In the genomic region with DNA sequence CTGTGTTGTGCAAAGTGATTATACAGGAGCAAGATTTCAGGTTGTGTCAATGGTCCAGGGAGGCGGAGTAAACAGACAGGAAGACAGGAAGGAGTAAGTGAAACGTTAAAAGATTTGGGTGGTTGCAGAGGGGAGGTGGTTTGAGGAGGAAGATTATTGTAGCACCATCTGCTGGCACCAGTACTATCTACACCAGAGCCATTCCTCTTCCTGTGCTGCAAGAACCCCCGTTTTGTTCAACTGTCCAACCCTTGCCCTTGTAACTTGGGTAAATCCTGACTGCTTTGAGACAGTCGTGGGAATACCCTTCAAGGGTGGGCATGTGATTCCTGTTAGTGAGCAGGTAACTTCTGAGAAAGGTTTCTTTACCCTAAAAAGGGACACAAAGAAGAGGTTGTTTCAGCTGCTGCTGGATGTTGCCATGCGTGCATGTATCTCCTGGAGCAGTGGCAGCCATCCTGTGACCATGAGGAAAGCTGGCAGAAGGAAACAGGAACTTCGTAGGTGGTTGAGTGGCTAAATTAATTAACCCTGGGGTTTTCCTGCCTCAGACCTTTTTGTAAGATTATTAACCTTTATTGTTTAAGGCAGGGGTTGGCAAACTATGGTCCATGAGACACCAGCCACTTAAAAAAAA, we compare ENCODE assay signal across 8 cellular contexts.
DNase-seq lines count a peak whose midpoint lies in the region; ATAC-seq and TF ChIP-seq lines count a peak whose summit lies in the region.

No MANE protein-coding gene starts in this region.

- H4K20me1 ChIP-seq in H9 (ENCODE audit: control insufficient read depth, insufficient read depth, insufficient read length): no peaks in the 10 kb centered on the region

- H3K4ac ChIP-seq in H9 (ENCODE audit: low read depth, low read length): no peak overlapping the region

- H3K27me3 Mint-ChIP-seq in H9 (ENCODE audit: low read depth): no peaks in the 10 kb centered on the region; the same call in 1 of the 2 replicates
- no peaks in the 10 kb centered on the region for H3K27me3 Mint-ChIP-seq in activated CD4-positive, alpha-beta T cell treated with anti-CD3 and anti-CD28 coated beads for 36 hours

- H3K4me1 Mint-ChIP-seq in H9: peaks cover 25 to 29% of the 10 kb centered on the region in 2 experiments
- peaks cover 77% of the 10 kb centered on the region for H3K4me1 Mint-ChIP-seq in activated CD4-positive, alpha-beta T cell treated with anti-CD3 and anti-CD28 coated beads for 36 hours

- no peaks in the 10 kb centered on the region for H3K36me3 ChIP-seq in transverse colon

- no peak overlapping the region for H4K91ac ChIP-seq in H9 (ENCODE audit: insufficient read length, low read depth, low read length)

- H3K79me1 ChIP-seq in H9 (ENCODE audit: insufficient read depth, low read depth, low read length, poor library complexity, severe bottlenecking): no peaks in the 10 kb centered on the region

- H2BK12ac ChIP-seq in H9 (ENCODE audit: insufficient read length, low read depth, low read length): no peak overlapping the region

- H3K9ac ChIP-seq in H9 (ENCODE audit: extremely low read depth, insufficient read length, low read length): no peak overlapping the region

- no peak overlapping the region for H2BK15ac ChIP-seq in H9 (ENCODE audit: low read depth, low read length)

- no peaks in the 10 kb centered on the region for H3K9me3 ChIP-seq in H9 (ENCODE audit: control insufficient read depth, low read depth, low read length)
- H3K9me3 ChIP-seq in transverse colon: no peaks in the 10 kb centered on the region

- H2BK120ac ChIP-seq in H9 (ENCODE audit: low read depth, low read length, poor library complexity, severe bottlenecking): no peak overlapping the region

- TF ChIP-seq POLR2A in transverse colon (IDR thresholded peaks at IDR 0.05) (no peak), lower leg skin (IDR thresholded peaks at IDR 0.05) (no peak)

- H3K56ac ChIP-seq in H9 (ENCODE audit: insufficient read length, low read depth, low read length): no peak overlapping the region

- CTCF ChIA-PET in activated CD4-positive, alpha-beta T cell treated with anti-CD3 and anti-CD28 coated beads for 36 hours (lab: Charles Lee): interaction anchor here (0.7 to 1.5 kb wide), 8 partner anchors 10 to 243 kb away, joined by 3 to 6 read pairs (median 3); no protein-coding TSS in a partner anchor

- no peaks in the 10 kb centered on the region; a peak in 1 of 5 replicates for H3K9me3 Mint-ChIP-seq in H9
- H3K9me3 Mint-ChIP-seq in activated CD4-positive, alpha-beta T cell treated with anti-CD3 and anti-CD28 coated beads for 36 hours (ENCODE audit: low read depth): no peaks in the 10 kb centered on the region

- peak; percentile 94 for ATAC-seq in activated CD4-positive, alpha-beta T cell treated with anti-CD3 and anti-CD28 coated beads for 36 hours
- ATAC-seq in GM21786 (IDR thresholded peaks at IDR 0.05; ENCODE audit: unreplicated experiment): no peak
- no peak for ATAC-seq in GM19455 (IDR thresholded peaks at IDR 0.05; ENCODE audit: unreplicated experiment)

- no peak overlapping the region for H3K27ac ChIP-seq in H9 (ENCODE audit: insufficient read length, low read depth, low read length)
- no peak overlapping the region for H3K27ac ChIP-seq in transverse colon

- H3K23me2 ChIP-seq in H9 (ENCODE audit: insufficient read length, low read depth, low read length, poor library complexity, severe bottlenecking): no peaks in the 10 kb centered on the region

- no peak overlapping the region for H4K5ac ChIP-seq in H9 (ENCODE audit: insufficient read length, low read depth, low read length)

- intact Hi-C loops in activated CD4-positive, alpha-beta T cell treated with anti-CD3 and anti-CD28 coated beads for 36 hours (cut with DNase I, micrococcal nuclease): loop anchor here (1.0 to 5.0 kb wide), 5 partner anchors 122 to 226 kb away; no protein-coding TSS in a partner anchor
- intact Hi-C loops in transverse colon (cut with DNase I; ENCODE audit: low total_unique reads) (no loop called here), lower leg skin (cut with DNase I; ENCODE audit: low total_unique reads) (no loop called here)

- WGBS in H9 (ENCODE audit: extremely low coverage, insufficient read length, low lambda C conversion rate): no CpG with 5 or more reads among the region's 6 CpGs
- WGBS in transverse colon (ENCODE audit: low coverage in 1 of 2), 2 donors: 54 to 56% methylated on average over 4 to 6 of the region's 6 CpGs
- 75% methylated on average over 6 of the region's 6 CpGs for WGBS in lower leg skin, 2 donors

- H3K4me1 ChIP-seq in H9 (ENCODE audit: insufficient read depth, low read length) (no peaks in the 10 kb centered on the region), transverse colon (peaks cover 0 to 28% (median 7%) of the 10 kb centered on the region in 4 donors)

- H3K18ac ChIP-seq in H9 (ENCODE audit: insufficient read length, low read depth, low read length): no peak overlapping the region

- H3K27ac Mint-ChIP-seq in H9: peak overlapping the region in 1 of 3 experiments; percentile 78; a peak in 1 of 7 replicates
- H3K27ac Mint-ChIP-seq in activated CD4-positive, alpha-beta T cell treated with anti-CD3 and anti-CD28 coated beads for 36 hours: peak overlapping the region; percentile 88

- H3K27me3 ChIP-seq in H9 (ENCODE audit: insufficient read depth, low read length): no peaks in the 10 kb centered on the region
- H3K27me3 ChIP-seq in transverse colon: no peaks in the 10 kb centered on the region

- in situ Hi-C loops in transverse colon (cut with MboI; ENCODE audit: low pct_ligation_motif_present in 1 of 4, low pct_unique_long_range_greater_than_20kb in 1 of 4, low sequenced_read_pairs in 3 of 4): loop anchor here in 2 of 4 donors (10.0 to 25.0 kb wide), 2 partner anchors 164 to 172 kb away; no protein-coding TSS in a partner anchor

- TF ChIP-seq CTCF in AG10803 (conservative IDR thresholded peaks at IDR 0.05; ENCODE audit: low read length) (peak; percentile 20; the same call in 1 of the 2 replicates), H9 (conservative IDR thresholded peaks at IDR 0.05) (peak; percentile 62), fibroblast of the aortic adventitia (IDR thresholded peaks at IDR 0.05; ENCODE audit: insufficient read depth, low read length) (peak; percentile 14), transverse colon (IDR thresholded peaks at IDR 0.05) (peak in 3 of 5 experiments; percentile 25 to 45 (median 29)), lower leg skin (IDR thresholded peaks at IDR 0.05) (no peak)

- POLR2A ChIA-PET in activated CD4-positive, alpha-beta T cell treated with anti-CD3 and anti-CD28 coated beads for 36 hours (lab: Charles Lee): no interaction called here

- H4K8ac ChIP-seq in H9 (replicated peaks; ENCODE audit: insufficient read length, low read depth, low read length): no peak overlapping the region

- H3K14ac ChIP-seq in H9 (ENCODE audit: insufficient read depth, low read length): no peak overlapping the region

- DNase-seq in AG10803 (ENCODE audit: low read depth) (no peak), H9 (peak; percentile 63), fibroblast of the aortic adventitia (ENCODE audit: low read depth) (peak; percentile 39), transverse colon (peak; percentile 26), lower leg skin (ENCODE audit: low spot score in 2 of 2) (no peak)
- DNase-seq in activated CD4-positive, alpha-beta T cell treated with anti-CD3 and anti-CD28 coated beads for 36 hours: peak; percentile 60

- H3K23ac ChIP-seq in H9 (ENCODE audit: insufficient read length, low read depth, low read length): no peak overlapping the region

- no peak overlapping the region for H3K4me2 ChIP-seq in H9 (ENCODE audit: insufficient read depth, insufficient read length, low read length)

- no peak overlapping the region for H2AFZ ChIP-seq in H9 (ENCODE audit: low read length)

- TF ChIP-seq EP300 in transverse colon (IDR thresholded peaks at IDR 0.05; ENCODE audit: low read depth): no peak

- no peaks in the 10 kb centered on the region; the same call in 1 of the 2 replicates for H3K79me2 ChIP-seq in H9 (ENCODE audit: insufficient read depth, low read length)

- H2BK20ac ChIP-seq in H9 (ENCODE audit: low read depth, low read length, poor library complexity, severe bottlenecking): no peak overlapping the region

- H3K4me3 ChIP-seq in AG10803 (ENCODE audit: low read length): no peak overlapping the region
- no peak overlapping the region for H3K4me3 ChIP-seq in fibroblast of the aortic adventitia (ENCODE audit: low read depth, low read length)
- H3K4me3 ChIP-seq in transverse colon: no peak overlapping the region
- no peak overlapping the region for H3K4me3 ChIP-seq in lower leg skin (ENCODE audit: low read depth, poor library complexity, severe bottlenecking)

- H3K36me3 Mint-ChIP-seq in H9 (ENCODE audit: insufficient read depth in 1 of 3, low read depth in 3 of 3): no peaks in the 10 kb centered on the region
- peaks cover 14% of the 10 kb centered on the region for H3K36me3 Mint-ChIP-seq in activated CD4-positive, alpha-beta T cell treated with anti-CD3 and anti-CD28 coated beads for 36 hours (ENCODE audit: low read depth)

- H2AK5ac ChIP-seq in H9 (ENCODE audit: insufficient read length, low read length): no peak overlapping the region

- H3T11ph ChIP-seq in H9 (ENCODE audit: low read length): no peak overlapping the region

- no peak overlapping the region for H2BK5ac ChIP-seq in H9 (ENCODE audit: insufficient read length, low read length)

- no peak overlapping the region for H3K4me3 Mint-ChIP-seq in H9
- H3K4me3 Mint-ChIP-seq in activated CD4-positive, alpha-beta T cell treated with anti-CD3 and anti-CD28 coated beads for 36 hours: peak overlapping the region; percentile 4

Comparison
In these comparisons a context has a peak if more than half of its experiments do, and no peak if none do; other contexts are left out.
1. DNase-seq: peak in H9 (single experiment), activated CD4-positive, alpha-beta T cell treated with anti-CD3 and anti-CD28 coated beads for 36 hours (single experiment), fibroblast of the aortic adventitia (single experiment) and transverse colon (single experiment); none in AG10803 (single experiment) and lower leg skin (0 of 2).
2. CTCF ChIP-seq: peak in AG10803 (single experiment), H9 (single experiment), fibroblast of the aortic adventitia (single experiment) and transverse colon (3 of 5); none in lower leg skin (0 of 3).
3. intact Hi-C loops: an anchor here in activated CD4-positive, alpha-beta T cell treated with anti-CD3 and anti-CD28 coated beads for 36 hours (1.0 to 5.0 kb wide); none called in transverse colon and lower leg skin.